In genomic region chrX:103789004-103789403, GRCh38 we compare ENCODE assay signal across 14 cellular contexts. TPM values are rescaled to one million over a fixed set of nuclear protein-coding genes. Genes with fewer than 3 reads are reported as not detected.
DNase-seq lines count a peak whose midpoint lies in the region; ATAC-seq, FAIRE-seq and TF ChIP-seq lines count a peak whose summit lies in the region.
"Had no signal": no experiment of that assay in that cellular context is flagged by ENCODE, and none has a peak within 500 bp of the region (broad histone marks: within the 10 kb centered on the region; RNA-seq: fewer than 3 reads in every experiment).

No MANE protein-coding gene starts in this region.

- no peak for TF ChIP-seq POLR2A in GM12892 (IDR thresholded peaks at IDR 0.05; ENCODE audit: low read depth, low read length)

- no peaks in the 10 kb centered on the region for H3K36me3 Mint-ChIP-seq in activated naive CD4-positive, alpha-beta T cell treated with anti-CD3 and anti-CD28 coated beads, Interleukin-2, amount 50 U/mL, for 72 hours
- H3K36me3 Mint-ChIP-seq: natural killer cell had no signal

- DNase-seq in GM12892 (ENCODE audit: insufficient read length) (no peak), NAMALWA (ENCODE audit: low spot score) (peak; percentile 48), NCI-H1694 treated with DMSO at 0.1 percent for 48 hours (lab: John Stamatoyannopoulos, UW) (no peak), NCI-H2029 (lab: John Stamatoyannopoulos, UW) (no peak), NCI-H2196 treated with DMSO at 0.1 percent for 48 hours (lab: John Stamatoyannopoulos, UW; ENCODE audit: unreplicated experiment) (no peak)
- DNase-seq in activated naive CD4-positive, alpha-beta T cell treated with anti-CD3 and anti-CD28 coated beads, Interleukin-2, amount 50 U/mL, for 72 hours (ENCODE audit: low spot score in 2 of 2): no peak
- DNase-seq: amygdala, dorsolateral prefrontal cortex, natural killer cell, trophoblast cell had no signal

- no peaks in the 10 kb centered on the region for H3K9me3 Mint-ChIP-seq in activated naive CD4-positive, alpha-beta T cell treated with anti-CD3 and anti-CD28 coated beads, Interleukin-2, amount 50 U/mL, for 72 hours
- H3K9me3 Mint-ChIP-seq: natural killer cell had no signal

- FAIRE-seq in GM12892 (lab: Jason Lieb, UNC): peak; percentile 5
- FAIRE-seq: K562 had no signal

- ATAC-seq in GM19468 (IDR thresholded peaks at IDR 0.05; ENCODE audit: extremely low read depth, unreplicated experiment) (peak; percentile 51), HG02973 (IDR thresholded peaks at IDR 0.05; ENCODE audit: unreplicated experiment) (peak; percentile 85)
- ATAC-seq in activated naive CD4-positive, alpha-beta T cell treated with anti-CD3 and anti-CD28 coated beads, Interleukin-2, amount 50 U/mL, for 72 hours: no peak
- ATAC-seq: K562, natural killer cell had no signal

- peak overlapping the region in 1 of 2 donors; percentile 87 for H3K27ac Mint-ChIP-seq in activated naive CD4-positive, alpha-beta T cell treated with anti-CD3 and anti-CD28 coated beads, Interleukin-2, amount 50 U/mL, for 72 hours
- H3K27ac Mint-ChIP-seq: natural killer cell had no signal

RNA-seq across cellular contexts. Expression of gene PLP1, which starts 12.4 kb away (rescaled TPM):
- polyA plus RNA-seq in GM12892 (2012; ENCODE audit: missing spikeins): not detected
- total RNA-seq in activated naive CD4-positive, alpha-beta T cell treated with anti-CD3 and anti-CD28 coated beads, Interleukin-2, amount 50 U/mL, for 72 hours: not detected
- total RNA-seq: K562, kidney epithelial cell, natural killer cell had no signal
- polyA plus RNA-seq: K562 had no signal

RNA-seq across cellular contexts. Expression of gene RAB9B, which starts 43.1 kb away (rescaled TPM):
- polyA plus RNA-seq in GM12892 (2012; ENCODE audit: missing spikeins): 0.17 TPM
- under 1 TPM; 0.41 to 0.95 TPM for total RNA-seq in activated naive CD4-positive, alpha-beta T cell treated with anti-CD3 and anti-CD28 coated beads, Interleukin-2, amount 50 U/mL, for 72 hours
- total RNA-seq: K562 had no signal

Comparison
In these comparisons a context has a peak if more than half of its experiments do, and no peak if none do; other contexts are left out.
1. ATAC-seq: peak in GM19468 (single experiment) and HG02973 (single experiment); none in activated naive CD4-positive, alpha-beta T cell treated with anti-CD3 and anti-CD28 coated beads, Interleukin-2, amount 50 U/mL, for 72 hours (0 of 2).